10 cellular contexts compared by ENCODE assay signal in genomic region chr3:107065094-107065861, GRCh38.
A peak's percentile ranks its signal among the peaks of the same experiment; 100 is the strongest.
DNase-seq lines count a peak whose midpoint lies in the region; ATAC-seq, FAIRE-seq and TF ChIP-seq lines count a peak whose summit lies in the region.
"Had no signal": no experiment of that assay in that cellular context is flagged by ENCODE, and none has a peak within 500 bp of the region (broad histone marks: within the 10 kb centered on the region; RNA-seq: fewer than 3 reads in every experiment).

No MANE protein-coding gene starts in this region.

- H3K4me1 Mint-ChIP-seq in T-helper 17 cell: peaks cover 13% of the 10 kb centered on the region

- intact Hi-C loops in heart left ventricle (cut with DNase I) (loop anchor here in 5 of 10 donors (2.0 kb wide), 1 partner anchor 240 kb away; no protein-coding TSS in a partner anchor), cardiac septum (cut with DNase I) (loop anchor here (2.0 to 10.0 kb wide), 2 partner anchors 240 to 450 kb away; no protein-coding TSS in a partner anchor), left ventricle myocardium superior (cut with micrococcal nuclease) (loop anchor here (10.0 kb wide), 1 partner anchor 240 kb away; no protein-coding TSS in a partner anchor)

- no peaks in the 10 kb centered on the region for H3K27me3 ChIP-seq in heart left ventricle

- peak overlapping the region; percentile 39 for H3K27ac Mint-ChIP-seq in T-helper 17 cell
- H3K27ac Mint-ChIP-seq: activated CD4-positive, alpha-beta T cell treated with anti-CD3 and anti-CD28 coated beads, Interleukin-2, amount 10 ng/mL, durations not matched to agents 7 days and 5 days had no signal

- no peak overlapping the region for H3K4me3 ChIP-seq in heart left ventricle

- no peak for TF ChIP-seq POLR2A in heart left ventricle (IDR thresholded peaks at IDR 0.05)

- DNase-seq in heart left ventricle (peak in 3 of 5 donors; percentile 12 to 26 (median 24)), cardiac septum (ENCODE audit: low spot score) (no peak), T-helper 17 cell (no peak), left ventricle myocardium superior (peak; percentile 28), GM19239 (ENCODE audit: insufficient read length, low spot score) (no peak)

- no peak for TF ChIP-seq CTCF in heart left ventricle (IDR thresholded peaks at IDR 0.05)

- H3K4me3 Mint-ChIP-seq in T-helper 17 cell: peak overlapping the region; percentile 80
- H3K4me3 Mint-ChIP-seq: activated CD4-positive, alpha-beta T cell treated with anti-CD3 and anti-CD28 coated beads, Interleukin-2, amount 10 ng/mL, durations not matched to agents 7 days and 5 days had no signal

- H3K36me3 ChIP-seq in heart left ventricle: no peaks in the 10 kb centered on the region

- H3K36me3 Mint-ChIP-seq in T-helper 17 cell (ENCODE audit: low read depth): peaks cover 2% of the 10 kb centered on the region

- peak in 1 of 4 donors; percentile 7 for ATAC-seq in heart left ventricle
- ATAC-seq in T-helper 17 cell: no peak
- ATAC-seq in left ventricle myocardium superior: peak; percentile 49
- ATAC-seq in HG03095 (IDR thresholded peaks at IDR 0.05; ENCODE audit: unreplicated experiment): no peak
- ATAC-seq in HG02623 (IDR thresholded peaks at IDR 0.05; ENCODE audit: unreplicated experiment): no peak
- ATAC-seq in HG03280 (IDR thresholded peaks at IDR 0.05; ENCODE audit: unreplicated experiment): no peak

- 31 to 41% (median 33%) methylated on average over 13 of the region's 13 CpGs for WGBS in heart left ventricle, 4 donors

- H3K4me1 ChIP-seq in heart left ventricle: peaks cover 0 to 34% (median 18%) of the 10 kb centered on the region in 12 donors

- H3K9me3 ChIP-seq in heart left ventricle: no peaks in the 10 kb centered on the region
- no peaks in the 10 kb centered on the region for H3K9me3 ChIP-seq in T-helper 17 cell (ENCODE audit: control insufficient read depth, low read length, poor library complexity, severe bottlenecking)

- H3K27ac ChIP-seq in heart left ventricle: peak overlapping the region in 3 of 12 donors; percentile 15 to 37 (median 22)
- H3K27ac ChIP-seq: C4-2B had no signal

- H3K27me3 Mint-ChIP-seq in T-helper 17 cell: peaks cover 38% of the 10 kb centered on the region

- FAIRE-seq in GM19239 (lab: Jason Lieb, UNC): no peak

Comparison
In these comparisons a context has a peak if more than half of its experiments do, and no peak if none do; other contexts are left out.
1. DNase-seq: peak in heart left ventricle (3 of 5) and left ventricle myocardium superior (single experiment); none in cardiac septum (single experiment), T-helper 17 cell (0 of 3) and GM19239 (single experiment).